11 cellular contexts compared by ENCODE assay signal in the genomic region with DNA sequence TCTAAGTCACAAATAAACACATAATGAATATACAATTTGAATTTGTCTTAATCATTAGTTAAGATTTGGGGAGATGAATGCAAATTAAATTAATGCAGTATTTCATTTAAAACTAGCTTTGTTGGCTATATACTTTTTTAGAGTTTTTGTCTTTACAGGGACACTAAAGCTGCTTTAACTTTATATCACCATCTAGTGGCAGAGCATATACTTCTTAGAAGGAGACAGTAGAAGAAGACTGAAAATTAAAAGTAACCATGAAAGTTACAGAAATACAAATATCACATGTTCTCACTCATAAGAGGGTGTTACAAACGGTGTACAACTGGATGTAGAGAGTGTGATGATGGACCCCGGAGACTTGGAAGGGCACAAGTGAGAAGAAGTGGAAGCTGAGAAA.
DNase-seq lines count a peak whose midpoint lies in the region; ATAC-seq, FAIRE-seq and TF ChIP-seq lines count a peak whose summit lies in the region.
"Had no signal": no experiment of that assay in that cellular context is flagged by ENCODE, and none has a peak within 500 bp of the region (broad histone marks: within the 10 kb centered on the region; RNA-seq: fewer than 3 reads in every experiment).

No MANE protein-coding gene starts in this region.

- no peak overlapping the region for H3K27ac ChIP-seq in kidney (ENCODE audit: low read depth in 2 of 2, low read length in 2 of 2)

- no peaks in the 10 kb centered on the region for H3K4me1 ChIP-seq in kidney (ENCODE audit: control insufficient read depth in 1 of 2, insufficient read depth in 1 of 2, low read depth in 1 of 2, low read length in 2 of 2)

- H3K36me3 ChIP-seq in GM06990 (ENCODE audit: control insufficient read depth, insufficient read depth, low read length) (no peaks in the 10 kb centered on the region), kidney (ENCODE audit: control insufficient read depth in 1 of 2, insufficient read depth in 2 of 2, low read length in 2 of 2) (no peaks in the 10 kb centered on the region)

- no peaks in the 10 kb centered on the region for H3K27me3 ChIP-seq in GM06990 (replicated peaks; ENCODE audit: control insufficient read depth, insufficient read depth, low read length)

- intact Hi-C loops in kidney (cut with DNase I) (no loop called here), sciatic nerve (cut with DNase I) (no loop called here)

- H3K4me3 ChIP-seq in GM06990 (replicated peaks; ENCODE audit: low read depth, low read length) (no peak overlapping the region), kidney (ENCODE audit: low read length in 2 of 2) (no peak overlapping the region)

- FAIRE-seq in RCC 7860 (lab: Jason Lieb, UNC) (peak; percentile 57), kidney (lab: Jason Lieb, UNC) (peak; percentile 50)
- FAIRE-seq: GM19239 had no signal

- H3K9me3 ChIP-seq in kidney (ENCODE audit: control insufficient read depth in 1 of 2, low read length in 2 of 2) = no peaks in the 10 kb centered on the region

- peak; percentile 44 for TF ChIP-seq CTCF in GM06990 (IDR thresholded peaks at IDR 0.05; ENCODE audit: insufficient read depth, low read length, poor library complexity, severe bottlenecking)
- no peak for TF ChIP-seq CTCF in kidney (IDR thresholded peaks at IDR 0.05; ENCODE audit: borderline replicate concordance, extremely low read depth, insufficient read depth)

- ATAC-seq in HG02973 (IDR thresholded peaks at IDR 0.05; ENCODE audit: unreplicated experiment) (peak; percentile 64), sciatic nerve (no peak), HG03442 (IDR thresholded peaks at IDR 0.05; ENCODE audit: unreplicated experiment) (no peak)
- ATAC-seq: activated T-cell treated with anti-CD3 and anti-CD28 coated beads, Interleukin-2, amount 50 U/mL, for 72 hours had no signal

- no peak for DNase-seq in GM06990 (ENCODE audit: extremely low read depth, insufficient read length)
- DNase-seq in RCC 7860 (ENCODE audit: low spot score) = peak; percentile 27
- no peak for DNase-seq in kidney
- DNase-seq in A172 (ENCODE audit: low spot score) = no peak
- DNase-seq in sciatic nerve (ENCODE audit: low spot score) = no peak
- no peak for DNase-seq in UCSD-AML1 (lab: John Stamatoyannopoulos, UW; ENCODE audit: unreplicated experiment)
- DNase-seq: activated T-cell treated with anti-CD3 and anti-CD28 coated beads, Interleukin-2, amount 50 U/mL, for 72 hours; stimulated activated CD4-positive, alpha-beta T cell treated with anti-CD3 and anti-CD28 coated beads, Interleukin-2, amount 100 ng/mL, for 24 hours had no signal

- H3K9ac ChIP-seq in kidney (ENCODE audit: low read length in 2 of 2) = no peak overlapping the region
